ENCODE assay signal across 8 cellular contexts in genomic region chr7:94368371-94368791, GRCh38. TPM values are rescaled to one million over a fixed set of nuclear protein-coding genes. Genes with fewer than 3 reads are reported as not detected.
DNase-seq lines count a peak whose midpoint lies in the region; TF ChIP-seq lines count a peak whose summit lies in the region.
"Had no signal": no experiment of that assay in that cellular context is flagged by ENCODE, and none has a peak within 500 bp of the region (broad histone marks: within the 10 kb centered on the region; RNA-seq: fewer than 3 reads in every experiment).

No MANE protein-coding gene starts in this region.

- H3K79me1 ChIP-seq in mesenchymal stem cell (replicated peaks; ENCODE audit: low read length, poor library complexity, severe bottlenecking): no peaks in the 10 kb centered on the region

- peak overlapping the region; percentile 90 for H3K9ac ChIP-seq in mesenchymal stem cell (ENCODE audit: low read length)

- H3K4me1 ChIP-seq in breast epithelium: no peaks in the 10 kb centered on the region
- no peaks in the 10 kb centered on the region for H3K4me1 ChIP-seq in mesenchymal stem cell (ENCODE audit: control insufficient read depth, insufficient read depth, low read depth, low read length)
- H3K4me1 ChIP-seq in uterus: no peaks in the 10 kb centered on the region

- in situ Hi-C loops in GM13976 (cut with MboI; ENCODE audit: low sequenced_read_pairs, unreplicated experiment): no loop called here

- H3K4me3 ChIP-seq in breast epithelium (peak overlapping the region in 2 of 3 donors; percentile 23 to 43), mesenchymal stem cell (ENCODE audit: insufficient read depth in 1 of 2, low read depth in 1 of 2, low read length in 2 of 2) (peak overlapping the region in 1 of 2 experiments; percentile 35), uterus (no peak overlapping the region)

- intact Hi-C loops in breast epithelium (cut with DNase I; ENCODE audit: low total_unique reads) (no loop called here), uterus (cut with DNase I; ENCODE audit: low total_unique reads) (no loop called here)

- peak overlapping the region in 1 of 2 experiments; percentile 8 for H3K18ac ChIP-seq in mesenchymal stem cell (ENCODE audit: low read depth in 1 of 2, low read length in 2 of 2)

- TF ChIP-seq POLR2A in breast epithelium (IDR thresholded peaks at IDR 0.05) (no peak), uterus (IDR thresholded peaks at IDR 0.05) (no peak)

- H3K4ac ChIP-seq in mesenchymal stem cell (ENCODE audit: low read depth in 1 of 2, low read length in 2 of 2): peak overlapping the region in 1 of 2 experiments; percentile 9

- H3K9me3 ChIP-seq in breast epithelium (no peaks in the 10 kb centered on the region), mesenchymal stem cell (ENCODE audit: control insufficient read depth, low read length) (no peaks in the 10 kb centered on the region), uterus (no peaks in the 10 kb centered on the region)

- H3K23ac ChIP-seq in mesenchymal stem cell (ENCODE audit: low read length in 2 of 2): no peak overlapping the region

- no peak overlapping the region for H2AK5ac ChIP-seq in mesenchymal stem cell (ENCODE audit: low read length, severe bottlenecking)

- peak overlapping the region; percentile 52 to 69 for H3K27ac ChIP-seq in breast epithelium
- H3K27ac ChIP-seq in mesenchymal stem cell (ENCODE audit: low read length, poor library complexity, severe bottlenecking): no peak overlapping the region
- peak overlapping the region; percentile 63 to 81 for H3K27ac ChIP-seq in uterus

- H2BK5ac ChIP-seq in mesenchymal stem cell (ENCODE audit: low read depth, low read length, poor library complexity, severe bottlenecking): no peak overlapping the region

- H4K91ac ChIP-seq in mesenchymal stem cell (ENCODE audit: low read length): no peak overlapping the region

- no peak overlapping the region for H2BK12ac ChIP-seq in mesenchymal stem cell (ENCODE audit: low read length in 2 of 2)

- H2AFZ ChIP-seq in mesenchymal stem cell (ENCODE audit: low read depth, low read length): no peak overlapping the region

- WGBS in mesenchymal stem cell: 86% methylated on average over 4 of the region's 5 CpGs

- no peak overlapping the region for H2BK120ac ChIP-seq in mesenchymal stem cell (ENCODE audit: low read depth, low read length)

- DNase-seq in NCI-H1105 treated with DMSO at 0.1 percent for 48 hours (lab: John Stamatoyannopoulos, UW) (peak; percentile 83), breast epithelium (ENCODE audit: low spot score in 2 of 2) (no peak), mesenchymal stem cell (peak; percentile 76), uterus (peak in 1 of 2 donors; percentile 34), GM13976 (ENCODE audit: low spot score) (no peak), GM19240 (ENCODE audit: insufficient read length, low spot score) (no peak), GM19238 (ENCODE audit: insufficient read length, low spot score) (no peak)
- DNase-seq: activated CD8-positive, alpha-beta memory T cell treated with anti-CD3 and anti-CD28 coated beads, Interleukin-2, amount 50 U/mL, for 48 hours had no signal

- no peak overlapping the region for H3K14ac ChIP-seq in mesenchymal stem cell (ENCODE audit: low read length in 2 of 2)

- H3K4me2 ChIP-seq in mesenchymal stem cell (ENCODE audit: low read length, poor library complexity, severe bottlenecking): no peak overlapping the region

- no peak overlapping the region for H4K8ac ChIP-seq in mesenchymal stem cell (ENCODE audit: low read length)

- TF ChIP-seq CTCF in breast epithelium (IDR thresholded peaks at IDR 0.05) (no peak), uterus (IDR thresholded peaks at IDR 0.05) (no peak), GM13976 (IDR thresholded peaks at IDR 0.05; ENCODE audit: borderline replicate concordance, control extremely low read depth, extremely low read depth, insufficient read depth, missing control alignments) (no peak)

- H3K36me3 ChIP-seq in breast epithelium (no peaks in the 10 kb centered on the region), mesenchymal stem cell (ENCODE audit: control insufficient read depth in 1 of 2, insufficient read depth in 2 of 2, low read depth in 1 of 2, low read length in 2 of 2) (no peaks in the 10 kb centered on the region), uterus (no peaks in the 10 kb centered on the region)

- H3K27me3 ChIP-seq in breast epithelium (no peaks in the 10 kb centered on the region), mesenchymal stem cell (ENCODE audit: control insufficient read depth in 1 of 2, insufficient read depth in 1 of 2, low read length in 2 of 2) (no peaks in the 10 kb centered on the region), uterus (no peaks in the 10 kb centered on the region)

- no peak overlapping the region for H2BK15ac ChIP-seq in mesenchymal stem cell (ENCODE audit: low read depth, poor library complexity, severe bottlenecking)

RNA-seq across cellular contexts. Expression of gene COL1A2, which starts 26.3 kb away (rescaled TPM):
- 100 to 1,000 TPM in 2 of 3 donors, 10 to 100 TPM in 1; 94.5 to 300 (median 113) TPM for total RNA-seq in breast epithelium
- 1,995 TPM for polyA plus RNA-seq in mesenchymal stem cell (2013, experiment 1 of 2)
- 1,960 TPM for polyA plus RNA-seq in mesenchymal stem cell (2013, experiment 2 of 2)
- over 10,000 TPM in 1 of 4 donors, 100 to 1,000 TPM in 2, 10 to 100 TPM in 1; 59.1 to 10,885 (median 259) TPM for total RNA-seq in uterus

Comparison
In these comparisons a context has a peak if more than half of its experiments do, and no peak if none do; other contexts are left out.
1. DNase-seq: peak in NCI-H1105 treated with DMSO at 0.1 percent for 48 hours (single experiment) and mesenchymal stem cell (single experiment); none in breast epithelium (0 of 2), GM13976 (single experiment), GM19240 (single experiment) and GM19238 (single experiment).
2. H3K4me3 ChIP-seq: peak in breast epithelium (2 of 3); none in uterus (0 of 2).